Comparison of ENCODE assay signal across 1 cellular context in the genomic region with DNA sequence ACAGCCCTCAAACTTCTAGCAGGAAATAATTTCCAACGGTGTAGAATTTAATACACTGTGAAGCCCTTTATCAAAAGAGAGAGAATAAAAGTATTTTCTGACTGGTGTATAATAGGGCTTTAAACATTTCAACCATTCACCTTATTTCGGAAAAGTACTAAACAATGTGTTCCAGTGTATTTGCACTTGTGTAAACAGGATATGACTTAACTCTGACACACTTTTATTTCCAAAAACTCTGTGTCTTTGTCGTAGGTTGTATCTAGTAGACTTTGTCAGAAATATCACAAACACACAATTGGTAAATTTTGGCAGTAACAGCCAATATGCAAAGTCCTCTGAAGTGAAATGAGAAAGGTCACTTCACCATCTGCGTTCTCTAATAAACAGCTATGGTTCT.
TF ChIP-seq lines count a peak whose summit lies in the region.

No MANE protein-coding gene starts in this region.

TF ChIP-seq in endothelial cell of umbilical vein, 7 proteins besides CTCF, POLR2A, EP300 and RAD21 (continued from another document):
- TF ChIP-seq FOS (IDR thresholded peaks at IDR 0.05; ENCODE audit: borderline replicate concordance, insufficient read depth, low read length) (peak; percentile 69), GATA2 (IDR thresholded peaks at IDR 0.05; ENCODE audit: insufficient read depth, insufficient read length, low read depth, low read length) (no peak), EZH2 (IDR thresholded peaks at IDR 0.05; ENCODE audit: borderline replicate concordance, low read depth, low read length, severe bottlenecking) (no peak), POLR2AphosphoS5 (IDR thresholded peaks at IDR 0.05; ENCODE audit: insufficient read depth, low read depth, low read length) (peak; percentile 20), JUN (IDR thresholded peaks at IDR 0.05; ENCODE audit: borderline replicate concordance, insufficient read depth, insufficient read length, low read depth) (peak; percentile 81)
- TF ChIP-seq, protein P1, sequence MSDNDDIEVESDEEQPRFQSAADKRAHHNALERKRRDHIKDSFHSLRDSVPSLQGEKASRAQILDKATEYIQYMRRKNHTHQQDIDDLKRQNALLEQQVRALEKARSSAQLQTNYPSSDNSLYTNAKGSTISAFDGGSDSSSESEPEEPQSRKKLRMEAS (IDR thresholded peaks at IDR 0.05; ENCODE audit: insufficient read depth, insufficient read length): no peak
